ENCODE assay signal across 8 cellular contexts in the genomic region with DNA sequence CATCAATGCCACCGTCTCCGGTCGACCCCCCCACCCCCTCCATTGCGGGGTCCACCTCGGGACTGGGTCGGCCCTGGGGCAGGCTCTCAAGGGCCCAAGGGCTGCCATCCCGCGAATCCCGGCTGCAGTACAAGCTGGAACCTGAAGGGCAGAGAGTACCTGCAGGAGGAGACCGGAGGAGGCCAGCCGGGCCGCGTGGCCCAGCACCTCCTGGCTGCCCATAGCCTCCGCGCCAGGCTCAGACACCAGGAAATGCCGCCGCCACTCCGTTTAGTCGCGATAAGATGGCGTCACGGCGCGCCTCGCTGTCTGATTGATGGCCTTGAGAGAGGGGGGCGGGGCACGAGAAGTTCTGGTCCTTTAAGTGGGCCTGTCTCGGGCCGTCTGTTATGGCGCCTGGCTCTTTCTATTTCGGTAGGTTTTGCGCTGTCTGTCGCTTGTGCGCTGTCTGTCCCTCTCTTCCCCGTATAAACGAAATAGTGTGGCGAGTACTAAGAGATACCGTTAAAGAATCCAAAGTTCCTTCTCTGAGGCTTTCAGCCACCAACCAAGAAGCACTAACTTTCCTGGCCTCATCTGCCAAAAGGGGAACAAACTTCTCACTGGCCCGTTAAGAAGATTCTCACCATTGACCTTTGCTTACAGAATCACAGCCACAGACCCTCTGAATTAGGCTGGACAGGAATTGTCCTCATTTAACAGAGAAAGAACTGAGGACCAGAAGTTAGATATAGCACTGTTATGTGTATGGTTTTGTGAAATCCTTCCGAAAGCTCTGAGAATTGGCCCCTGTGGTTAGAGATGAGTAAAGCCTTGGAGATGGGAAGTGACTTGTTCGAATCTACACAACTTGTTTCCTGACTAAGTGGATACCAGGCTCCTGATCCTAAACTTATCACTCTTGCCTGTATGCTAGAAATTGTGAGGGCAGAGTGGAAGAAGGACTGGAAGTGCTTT. TPM values are rescaled to one million over a fixed set of nuclear protein-coding genes. Genes with fewer than 3 reads are reported as not detected.
DNase-seq lines count a peak whose midpoint lies in the region; ATAC-seq, FAIRE-seq and TF ChIP-seq lines count a peak whose summit lies in the region.

A gene with protein sequence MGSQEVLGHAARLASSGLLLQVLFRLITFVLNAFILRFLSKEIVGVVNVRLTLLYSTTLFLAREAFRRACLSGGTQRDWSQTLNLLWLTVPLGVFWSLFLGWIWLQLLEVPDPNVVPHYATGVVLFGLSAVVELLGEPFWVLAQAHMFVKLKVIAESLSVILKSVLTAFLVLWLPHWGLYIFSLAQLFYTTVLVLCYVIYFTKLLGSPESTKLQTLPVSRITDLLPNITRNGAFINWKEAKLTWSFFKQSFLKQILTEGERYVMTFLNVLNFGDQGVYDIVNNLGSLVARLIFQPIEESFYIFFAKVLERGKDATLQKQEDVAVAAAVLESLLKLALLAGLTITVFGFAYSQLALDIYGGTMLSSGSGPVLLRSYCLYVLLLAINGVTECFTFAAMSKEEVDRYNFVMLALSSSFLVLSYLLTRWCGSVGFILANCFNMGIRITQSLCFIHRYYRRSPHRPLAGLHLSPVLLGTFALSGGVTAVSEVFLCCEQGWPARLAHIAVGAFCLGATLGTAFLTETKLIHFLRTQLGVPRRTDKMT (minus strand): TSS at position 257 of the 957 bp plus-strand sequence. CDS start 35 bp downstream, at position 222.

- H3K27ac ChIP-seq in HCT116 (ENCODE audit: low read depth, low read length) (peak within 1 kb of the TSS; percentile 66), neuronal stem cell (replicated peaks; ENCODE audit: low read length) (peak within 1 kb of the TSS; percentile 16), subcutaneous abdominal adipose tissue (ENCODE audit: low read depth, low read length) (peak within 1 kb of the TSS; percentile 98)

- H2BK12ac ChIP-seq in neuronal stem cell (ENCODE audit: low read length): peak within 1 kb of the TSS; percentile 41

- H3K27me3 ChIP-seq in HCT116 (ENCODE audit: insufficient read depth, low read length) (no peaks in the 10 kb centered on the region), neuronal stem cell (ENCODE audit: control insufficient read depth in 3 of 3, insufficient read depth in 3 of 3, low read depth in 1 of 3, low read length in 3 of 3) (no peaks in the 10 kb centered on the region), subcutaneous abdominal adipose tissue (ENCODE audit: control insufficient read depth in 5 of 5, insufficient read depth in 4 of 5, low read length in 5 of 5) (no peaks in the 10 kb centered on the region)

- H3K4me2 ChIP-seq in HCT116 (ENCODE audit: low read length) (peak within 1 kb of the TSS; percentile 92), neuronal stem cell (ENCODE audit: insufficient read depth, low read length, poor library complexity, severe bottlenecking) (peak within 1 kb of the TSS; percentile 78)

- CTCF ChIA-PET in HCT116 (lab: Charles Lee): interaction anchor here (1.1 kb wide), 1 partner anchor 66 kb away, joined by 3 read pairs; no protein-coding TSS in a partner anchor
- CTCF ChIA-PET in activated naive CD4-positive, alpha-beta T cell treated with anti-CD3 and anti-CD28 coated beads for 36 hours (lab: Charles Lee): interaction anchor here (0.9 to 7.3 kb wide), 5 partner anchors 15 to 68 kb away, joined by 4 to 160 read pairs (median 15); no protein-coding TSS in a partner anchor

- no peak for FAIRE-seq in frontal cortex (lab: Jason Lieb, UNC)

- TF ChIP-seq POLR2A in HCT116 (IDR thresholded peaks at IDR 0.05; ENCODE audit: borderline replicate concordance, extremely low read depth, insufficient read depth, insufficient read length): peak; percentile 89

- peaks cover 27% of the 10 kb centered on the region for H3K79me2 ChIP-seq in HCT116 (ENCODE audit: insufficient read depth, low read length)

- peak within 1 kb of the TSS; percentile 87 for H3K4me3 Mint-ChIP-seq in activated naive CD4-positive, alpha-beta T cell treated with anti-CD3 and anti-CD28 coated beads for 36 hours

- no peaks in the 10 kb centered on the region for H4K20me1 ChIP-seq in HCT116 (ENCODE audit: insufficient read depth)

- WGBS in neuronal stem cell (ENCODE audit: extremely low coverage in 2 of 2, insufficient read length in 2 of 2, insufficient replicate concordance in 1 of 2), 2 donors: no CpG with 5 or more reads among the region's 41 CpGs

- peaks cover 6% of the 10 kb centered on the region for H3K79me1 ChIP-seq in neuronal stem cell (ENCODE audit: low read depth, low read length)

- no peaks in the 10 kb centered on the region for H3K27me3 Mint-ChIP-seq in activated naive CD4-positive, alpha-beta T cell treated with anti-CD3 and anti-CD28 coated beads for 36 hours (ENCODE audit: low read depth)

- no peak within 1 kb of the TSS for H2AK5ac ChIP-seq in neuronal stem cell (ENCODE audit: low read depth, low read length)

- H2BK5ac ChIP-seq in neuronal stem cell (ENCODE audit: low read length): peak within 1 kb of the TSS; percentile 67

- peak within 1 kb of the TSS; percentile 91 for H3K18ac ChIP-seq in neuronal stem cell (ENCODE audit: low read length)

- peak within 1 kb of the TSS; percentile 93 for H3K27ac Mint-ChIP-seq in activated naive CD4-positive, alpha-beta T cell treated with anti-CD3 and anti-CD28 coated beads for 36 hours

- H4K8ac ChIP-seq in neuronal stem cell (ENCODE audit: low read depth, low read length): peak within 1 kb of the TSS; percentile 95

- H3K9me3 Mint-ChIP-seq in activated naive CD4-positive, alpha-beta T cell treated with anti-CD3 and anti-CD28 coated beads for 36 hours: no peaks in the 10 kb centered on the region

- in situ Hi-C loops in G401 (cut with HindIII; ENCODE audit: low sequenced_read_pairs): no loop called here

- H3K14ac ChIP-seq in neuronal stem cell (ENCODE audit: low read length): no peak within 1 kb of the TSS

- H3K23ac ChIP-seq in neuronal stem cell (ENCODE audit: low read depth, low read length, poor library complexity): peak within 1 kb of the TSS; percentile 62

- POLR2A ChIA-PET in HCT116 (lab: Charles Lee): interaction anchor here (1.8 kb wide), 1 partner anchor 66 kb away, joined by 6 read pairs; no protein-coding TSS in a partner anchor

- H3K4me3 ChIP-seq in HCT116 (replicated peaks in 1 of 2; ENCODE audit: low read depth in 1 of 2, low read length in 2 of 2) (peak within 1 kb of the TSS; percentile 84), neuronal stem cell (ENCODE audit: low read length in 2 of 2) (peak within 1 kb of the TSS; percentile 76 to 87), subcutaneous abdominal adipose tissue (ENCODE audit: low read depth in 1 of 5, low read length in 5 of 5) (peak within 1 kb of the TSS; percentile 71 to 88 (median 82))

- peak within 1 kb of the TSS; percentile 63 for H2AFZ ChIP-seq in HCT116 (ENCODE audit: low read depth, low read length, poor library complexity, severe bottlenecking)
- H2AFZ ChIP-seq in neuronal stem cell (ENCODE audit: low read length): peak within 1 kb of the TSS; percentile 81

- BruUV-seq in HCT116 (replicated peaks; lab: Mats Ljungman, UMichigan): TSS peak; percentile 96

- H3K4me1 Mint-ChIP-seq in activated naive CD4-positive, alpha-beta T cell treated with anti-CD3 and anti-CD28 coated beads for 36 hours (ENCODE audit: low read depth): peaks cover 27% of the 10 kb centered on the region

- H3K9me3 ChIP-seq in HCT116 (ENCODE audit: control insufficient read depth in 1 of 2, insufficient read depth in 1 of 2, low read depth in 1 of 2, low read length in 2 of 2) (no peaks in the 10 kb centered on the region), neuronal stem cell (replicated peaks in 1 of 2; ENCODE audit: control insufficient read depth in 2 of 2, insufficient read depth in 1 of 2, low read depth in 1 of 2, low read length in 2 of 2) (no peaks in the 10 kb centered on the region), subcutaneous abdominal adipose tissue (ENCODE audit: control insufficient read depth in 5 of 5, low read length in 5 of 5) (no peaks in the 10 kb centered on the region)

- H3K36me3 ChIP-seq in HCT116 (ENCODE audit: control insufficient read depth in 1 of 2, insufficient read depth in 2 of 2, low read length in 2 of 2) (peaks cover 0 to 5% of the 10 kb centered on the region in 2 experiments; a peak in 2 of 4 replicates), neuronal stem cell (replicated peaks in 1 of 2; ENCODE audit: control insufficient read depth in 2 of 2, insufficient read depth in 2 of 2, low read length in 2 of 2) (peaks cover 3 to 12% of the 10 kb centered on the region in 2 donors), subcutaneous abdominal adipose tissue (ENCODE audit: control insufficient read depth in 5 of 5, insufficient read depth in 5 of 5, low read length in 5 of 5) (peaks cover 4 to 11% (median 6%) of the 10 kb centered on the region in 5 donors)

- H3K9me2 ChIP-seq in HCT116 (ENCODE audit: insufficient read depth): no peaks in the 10 kb centered on the region

- H3K4me1 ChIP-seq in HCT116 (ENCODE audit: control insufficient read depth in 1 of 2, insufficient read depth in 2 of 2, low read length in 2 of 2) (peaks cover 22 to 43% of the 10 kb centered on the region in 2 experiments), neuronal stem cell (ENCODE audit: control insufficient read depth in 2 of 2, insufficient read depth in 1 of 2, low read depth in 1 of 2, low read length in 2 of 2) (peaks cover 0 to 5% of the 10 kb centered on the region in 2 donors), subcutaneous abdominal adipose tissue (ENCODE audit: control insufficient read depth in 5 of 5, insufficient read depth in 5 of 5, low read length in 5 of 5) (peaks cover 12 to 42% (median 36%) of the 10 kb centered on the region in 5 donors)

- H2BK120ac ChIP-seq in neuronal stem cell (ENCODE audit: low read depth, low read length): no peak within 1 kb of the TSS

- peaks cover 6% of the 10 kb centered on the region for H3K36me3 Mint-ChIP-seq in activated naive CD4-positive, alpha-beta T cell treated with anti-CD3 and anti-CD28 coated beads for 36 hours (ENCODE audit: low read depth)

- DNase-seq in G401 (ENCODE audit: low spot score): peak; percentile 96
- peak; percentile 90 for DNase-seq in HCT116 (ENCODE audit: low read depth, low spot score)
- DNase-seq in MV-4-11 (lab: John Stamatoyannopoulos, UW): peak; percentile 91
- peak; percentile 89 for DNase-seq in SK-N-DZ (ENCODE audit: low spot score)
- peak; percentile 99 for DNase-seq in activated naive CD4-positive, alpha-beta T cell treated with anti-CD3 and anti-CD28 coated beads for 36 hours
- DNase-seq in frontal cortex (ENCODE audit: low spot score in 2 of 2): peak; percentile 71 to 90
- peak; percentile 94 for DNase-seq in neuronal stem cell (ENCODE audit: low spot score)

- no peak within 1 kb of the TSS for H2BK15ac ChIP-seq in neuronal stem cell (ENCODE audit: low read length)

- peak; percentile 78 for ATAC-seq in HCT116

- RAD21 ChIA-PET in HCT116 (lab: Charles Lee; ENCODE audit: low non-redundant PET in 1 of 2, low total read pairs in 2 of 2, uncharacterized antibody in 2 of 2, unreplicated experiment in 2 of 2): no interaction called here

- no peak for TF ChIP-seq CTCF in HCT116 (IDR thresholded peaks at IDR 0.05 in 2 of 3, conservative IDR thresholded peaks at IDR 0.05 in 1 of 3; ENCODE audit: borderline replicate concordance in 1 of 3, insufficient read depth in 1 of 3, low read depth in 2 of 3, low read length in 2 of 3)

- H3K9ac ChIP-seq in HCT116 (ENCODE audit: low read length): peak within 1 kb of the TSS; percentile 93
- H3K9ac ChIP-seq in neuronal stem cell (ENCODE audit: low read depth, low read length, poor library complexity): peak within 1 kb of the TSS; percentile 92
- H3K9ac ChIP-seq in subcutaneous abdominal adipose tissue (ENCODE audit: low read length in 5 of 5): peak within 1 kb of the TSS; percentile 74 to 95 (median 88)

- H4K91ac ChIP-seq in neuronal stem cell (ENCODE audit: low read depth, low read length, poor library complexity): peak within 1 kb of the TSS; percentile 50

- no peak within 1 kb of the TSS for H3K4ac ChIP-seq in neuronal stem cell (ENCODE audit: low read length)

- TF ChIP-seq RAD21 in HCT116 (IDR thresholded peaks at IDR 0.05; ENCODE audit: low read depth): no peak

- intact Hi-C loops in HCT116 (cut with micrococcal nuclease): no loop called here
- intact Hi-C loops in activated naive CD4-positive, alpha-beta T cell treated with anti-CD3 and anti-CD28 coated beads for 36 hours (cut with micrococcal nuclease): loop anchor here (1.0 kb wide), 6 partner anchors 16 to 217 kb away; a partner anchor contains a TSS

RNA-seq across cellular contexts. Expression of the gene that starts here (rescaled TPM):
- total RNA-seq in G401 (2014; rRNA removed; shearing (Covaris generic)): 13.6 and 15.0 TPM in 2 replicates
- 33.6 TPM for total RNA-seq in HCT116 (2021; ENCODE audit: unreplicated experiment)
- 25.1 and 33.3 TPM in 2 replicates for polyA plus RNA-seq in HCT116 (2012)
- polyA plus RNA-seq in SK-N-DZ (2014; cell fraction: cytosol; rRNA removed): 6.0 and 9.5 TPM in 2 replicates
- 10.0 and 12.3 TPM in 2 replicates for polyA plus RNA-seq in SK-N-DZ (2014; cell fraction: nucleus; rRNA removed)
- total RNA-seq in activated naive CD4-positive, alpha-beta T cell treated with anti-CD3 and anti-CD28 coated beads for 36 hours: 10 to 100 TPM; 29.9 to 31.7 TPM
- 6.1 TPM for total RNA-seq in frontal cortex
- polyA plus RNA-seq in neuronal stem cell (2013, experiment 1 of 2): 9.3 TPM
- 9.6 TPM for polyA plus RNA-seq in neuronal stem cell (2013, experiment 2 of 2)

Comparison
In these comparisons a context has a peak if more than half of its experiments do, and no peak if none do; other contexts are left out.
1. Peak in every context shown above with its lines: DNase-seq, ATAC-seq, H3K4me3 ChIP-seq and H3K27ac ChIP-seq.
2. H3K27ac ChIP-seq: peak in every context shown above with its lines; median percentile 98 in subcutaneous abdominal adipose tissue; 66 in HCT116; 16 in neuronal stem cell.